In genomic region chr4:8158710-8159521, GRCh38 we compare ENCODE assay signal across 8 cellular contexts. TPM values are rescaled to one million over a fixed set of nuclear protein-coding genes. Genes with fewer than 3 reads are reported as not detected.
DNase-seq lines count a peak whose midpoint lies in the region; TF ChIP-seq lines count a peak whose summit lies in the region.

Gene ABLIM2, minus strand, starts transcription at chr4:8158813. Its CDS starts 124 bp downstream, at chr4:8158689.

- peaks cover 26% of the 10 kb centered on the region for H3K4me1 ChIP-seq in suprapubic skin

- no peak for TF ChIP-seq CTCF in HFFc6 (IDR thresholded peaks at IDR 0.05)
- no peak for TF ChIP-seq CTCF in suprapubic skin (IDR thresholded peaks at IDR 0.05)

- peak within 1 kb of the TSS; percentile 98 for H3K4me3 Mint-ChIP-seq in HFFc6

- 0% methylated on average over 10 of the region's 94 CpGs for whole genome bisulfite sequencing in suprapubic skin

- H3K9me3 Mint-ChIP-seq in HFFc6 = no peaks in the 10 kb centered on the region

- DNase-seq in GM04504 (ENCODE audit: low read depth) = peak; percentile 90
- DNase-seq in HFFc6 = peak; percentile 96
- DNase-seq in NAMALWA (ENCODE audit: low spot score) = peak; percentile 98
- DNase-seq in SK-MEL-5 (ENCODE audit: low read depth, low spot score) = peak; percentile 94
- peak; percentile 98 for DNase-seq in activated naive CD4-positive, alpha-beta T cell treated with anti-CD3 and anti-CD28 coated beads, Interleukin-2, amount 50 U/mL, for 16 hours
- peak; percentile 67 for DNase-seq in glomerular endothelial cell (ENCODE audit: extremely low read depth, low read depth, low spot score)
- DNase-seq in nucleus accumbens (lab: John Stamatoyannopoulos, UW) = peak; percentile 87 to 99 (median 97)
- DNase-seq in suprapubic skin (ENCODE audit: low spot score in 2 of 2) = peak; percentile 98

- H3K27ac Mint-ChIP-seq in HFFc6 = no peak within 1 kb of the TSS; the same call in 1 of the 2 replicates

- no peaks in the 10 kb centered on the region for H3K9me3 ChIP-seq in suprapubic skin

- H3K4me3 ChIP-seq in suprapubic skin = peak within 1 kb of the TSS; percentile 76

- peaks cover 10% of the 10 kb centered on the region for H3K4me1 Mint-ChIP-seq in HFFc6 (ENCODE audit: low read depth)

- peak in 1 of 2 donors; percentile 39 for TF ChIP-seq POLR2A in suprapubic skin (IDR thresholded peaks at IDR 0.05)

- H3K27me3 Mint-ChIP-seq in HFFc6 (ENCODE audit: insufficient read depth) = peaks cover 22% of the 10 kb centered on the region

- peak within 1 kb of the TSS; percentile 3 for H3K27ac ChIP-seq in suprapubic skin

- no peak for TF ChIP-seq EP300 in suprapubic skin (IDR thresholded peaks at IDR 0.05)

- H3K36me3 ChIP-seq in suprapubic skin = no peaks in the 10 kb centered on the region

- in situ Hi-C loops in SK-MEL-5 (cut with HindIII; ENCODE audit: low pct_unique_long_range_greater_than_20kb, low sequenced_read_pairs) = no loop called here

- peaks cover 4% of the 10 kb centered on the region for H3K27me3 ChIP-seq in suprapubic skin

- no peaks in the 10 kb centered on the region for H3K36me3 Mint-ChIP-seq in HFFc6 (ENCODE audit: low read depth)

RNA-seq across cellular contexts. Expression of gene ABLIM2, which starts in this region (rescaled TPM):
- total RNA-seq in HFFc6 (2021; fragmentation: NEBNext Ultra II Directional; extraction: Animal tissue kit (Norgen Biotek cat#: 25700)) = under 1 TPM in 1 of 6 experiments, not detected in 5; 0.14 TPM
- 0.29 and 0.51 TPM in 2 replicates for total RNA-seq in SK-MEL-5 (2014; rRNA removed; shearing (Covaris generic))
- 0.11 and 0.24 TPM in 2 replicates for polyA plus RNA-seq in SK-MEL-5 (2015; cell fraction: cytosol; rRNA removed)
- polyA plus RNA-seq in SK-MEL-5 (2015; cell fraction: nucleus; rRNA removed) = 0.27 TPM in 1 of 2 replicates, not detected in the other
- total RNA-seq in glomerular endothelial cell = 0.29 and 0.99 TPM in 2 replicates
- total RNA-seq in suprapubic skin = 10 to 100 TPM; 11.2 to 16.9 (median 13.3) TPM

Comparison
In these comparisons a context has a peak if more than half of its experiments do, and no peak if none do; other contexts are left out.
1. Peak in every context shown above with its lines: DNase-seq, H3K4me3 ChIP-seq and H3K27ac ChIP-seq.
2. Peak in DNase-seq in HFFc6; RNA of the gene not detected or under 1 TPM.
3. Peak in DNase-seq in SK-MEL-5; RNA of the gene not detected or under 1 TPM.
4. Peak in DNase-seq in glomerular endothelial cell; RNA of the gene not detected or under 1 TPM.